In genomic region chr18:25351773-25352628, GRCh38 we compare ENCODE assay signal across 8 cellular contexts. TPM values are rescaled to one million over a fixed set of nuclear protein-coding genes. Genes with fewer than 3 reads are reported as not detected.
DNase-seq lines count a peak whose midpoint lies in the region; ATAC-seq and TF ChIP-seq lines count a peak whose summit lies in the region.

ZNF521 (minus strand) TSS chr18:25352166; CDS start chr18:25350946, 1,220 bp downstream.

- H3K27me3 ChIP-seq in AG04450 (ENCODE audit: control insufficient read depth, insufficient read depth, low read length), result peaks cover 7% of the 10 kb centered on the region

- CTCF ChIA-PET in AG04450 (lab: Charles Lee), result interaction anchor here (0.6 to 1.7 kb wide), 18 partner anchors 49 to 954 kb away, joined by 3 to 7 read pairs (median 4); partner anchors contain the start of gene OSBPL1A

- peak within 1 kb of the TSS; percentile 89 for H3K27ac ChIP-seq in AG04450 (ENCODE audit: low read depth, low read length)

- intact Hi-C loops in left colon (cut with DNase I, micrococcal nuclease), result no loop called here

- TF ChIP-seq CTCF in AG04450 (IDR thresholded peaks at IDR 0.05; ENCODE audit: low read depth, low read length), result peak; percentile 49

- POLR2A ChIA-PET in AG04450 (lab: Yijun Ruan, JAX), result interaction anchor here (0.7 kb wide), 2 partner anchors 408 to 1847 kb away, joined by 3 to 4 read pairs; no protein-coding TSS in a partner anchor

- peak within 1 kb of the TSS; percentile 87 for H3K4me3 ChIP-seq in AG04450 (ENCODE audit: low read depth, low read length)

- peak; percentile 59 for DNase-seq in AG04450 (ENCODE audit: low read depth, low spot score)
- DNase-seq in NCI-H345 treated with DMSO at 0.1 percent for 48 hours (lab: John Stamatoyannopoulos, UW; ENCODE audit: unreplicated experiment), result peak; percentile 68
- DNase-seq in activated CD4-positive, alpha-beta T cell treated with anti-CD3 and anti-CD28 coated beads for 4 hours, result peak; percentile 11 to 20
- peak; percentile 94 for DNase-seq in dermis blood vessel endothelial cell
- DNase-seq in left colon, result peak; percentile 69 to 73
- DNase-seq in stimulated activated CD4-positive, alpha-beta T cell treated with anti-CD3 and anti-CD28 coated beads, Interleukin-15, amount 100 ng/mL, for 24 hours, result peak; percentile 58

- ATAC-seq in GM18867 (IDR thresholded peaks at IDR 0.05; ENCODE audit: unreplicated experiment), result peak; percentile 88
- peak; percentile 69 for ATAC-seq in HG03159 (IDR thresholded peaks at IDR 0.05; ENCODE audit: unreplicated experiment)
- ATAC-seq in left colon, result peak; percentile 94

- no peaks in the 10 kb centered on the region for H3K9me3 ChIP-seq in AG04450 (ENCODE audit: control insufficient read depth, insufficient read depth, low read length)

RNA-seq across cellular contexts. Expression of gene ZNF521, which starts in this region (rescaled TPM):
- polyA plus RNA-seq in AG04450 (2011; rRNA removed), result 25.9 and 27.4 TPM in 2 replicates
- 91.0 and 116 TPM in 2 replicates for polyA minus RNA-seq in AG04450 (2011; rRNA and poly(A)+ RNA removed)
- total RNA-seq in dermis blood vessel endothelial cell, result 173 and 188 TPM in 2 replicates
- 1 to 10 TPM; 2.6 to 6.9 TPM for total RNA-seq in left colon

Comparison
In these comparisons a context has a peak if more than half of its experiments do, and no peak if none do; other contexts are left out.
1. Peak in every context shown above with its lines: DNase-seq, ATAC-seq, H3K4me3 ChIP-seq and H3K27ac ChIP-seq.
2. RNA of gene ZNF521 (total RNA-seq): 173 to 188 TPM in dermis blood vessel endothelial cell; 2.6 to 6.9 TPM in left colon; every median in the first group is over 10 times any median in the second.
3. DNase-seq: peak in every context shown above with its lines; median percentile 94 in dermis blood vessel endothelial cell; 71 in left colon; 68 in NCI-H345 treated with DMSO at 0.1 percent for 48 hours; 59 in AG04450; 58 in stimulated activated CD4-positive, alpha-beta T cell treated with anti-CD3 and anti-CD28 coated beads, Interleukin-15, amount 100 ng/mL, for 24 hours; 16 in activated CD4-positive, alpha-beta T cell treated with anti-CD3 and anti-CD28 coated beads for 4 hours.